In genomic region chr17:1089915-1090314, GRCh38 we compare ENCODE assay signal across 16 cellular contexts.
DNase-seq lines count a peak whose midpoint lies in the region; ATAC-seq, FAIRE-seq and TF ChIP-seq lines count a peak whose summit lies in the region.
"Had no signal": no experiment of that assay in that cellular context is flagged by ENCODE, and none has a peak within 500 bp of the region (broad histone marks: within the 10 kb centered on the region; RNA-seq: fewer than 3 reads in every experiment).

No MANE protein-coding gene starts in this region.

- BruUV-seq in Panc1 (replicated peaks; lab: Mats Ljungman, UMichigan) (no TSS peak), PC-9 (replicated peaks; lab: Mats Ljungman, UMichigan) (no TSS peak)

- CTCF ChIA-PET in Panc1 (lab: Charles Lee) (no interaction called here), PC-9 (lab: Charles Lee) (interaction anchor here (1.0 kb wide), 1 partner anchor 32 kb away, joined by 3 read pairs; no protein-coding TSS in a partner anchor)
- CTCF ChIA-PET in CD4-positive, alpha-beta T cell (lab: Charles Lee) = no interaction called here

- H4K20me1 ChIP-seq in hepatocyte (ENCODE audit: insufficient read depth, poor library complexity, severe bottlenecking) (no peaks in the 10 kb centered on the region), PC-9 (ENCODE audit: insufficient read depth) (no peaks in the 10 kb centered on the region)

- H3K4me1 Mint-ChIP-seq in CD4-positive, alpha-beta T cell (ENCODE audit: low read depth) = no peaks in the 10 kb centered on the region

- no peaks in the 10 kb centered on the region for H3K9me2 ChIP-seq in hepatocyte (replicated peaks; ENCODE audit: insufficient read depth)
- no peaks in the 10 kb centered on the region for H3K9me2 ChIP-seq in PC-9 (ENCODE audit: insufficient read depth)

- no peak for FAIRE-seq in GM12892 (lab: Jason Lieb, UNC)
- FAIRE-seq: GM12878 had no signal

- no peak overlapping the region for H3K4me3 Mint-ChIP-seq in CD4-positive, alpha-beta T cell
- H3K4me3 Mint-ChIP-seq: activated T-cell treated with anti-CD3 and anti-CD28 coated beads, Interleukin-2, amount 50 U/mL, for 4 hours had no signal

- H3K4me2 ChIP-seq in hepatocyte (no peak overlapping the region), PC-9 (no peak overlapping the region)

- intact Hi-C loops in Panc1 (cut with micrococcal nuclease; ENCODE audit: unreplicated experiment) (no loop called here), PC-9 (cut with micrococcal nuclease; ENCODE audit: unreplicated experiment) (no loop called here)
- intact Hi-C loops in CD4-positive, alpha-beta T cell (cut with DNase I, micrococcal nuclease) = no loop called here

- H3K27me3 ChIP-seq in Panc1 (ENCODE audit: control insufficient read depth, insufficient read depth, low read length) (no peaks in the 10 kb centered on the region), hepatocyte (no peaks in the 10 kb centered on the region), PC-9 (ENCODE audit: insufficient read depth, low read depth) (no peaks in the 10 kb centered on the region)
- no peaks in the 10 kb centered on the region for H3K27me3 ChIP-seq in CD4-positive, alpha-beta T cell (ENCODE audit: control insufficient read depth, insufficient read depth, low read length)
- H3K27me3 ChIP-seq: brain microvascular endothelial cell, SJSA1 had no signal

- in situ Hi-C loops in Panc1 (cut with HindIII; ENCODE audit: low pct_unique_long_range_greater_than_20kb, low sequenced_read_pairs) = no loop called here

- H3K27ac Mint-ChIP-seq in CD4-positive, alpha-beta T cell = no peak overlapping the region

- H3K27ac ChIP-seq in Panc1 (ENCODE audit: low read length) (peak overlapping the region; percentile 54), hepatocyte (no peak overlapping the region), PC-9 (no peak overlapping the region)
- no peak overlapping the region for H3K27ac ChIP-seq in CD4-positive, alpha-beta T cell (ENCODE audit: low read depth, low read length)
- H3K27ac ChIP-seq: brain microvascular endothelial cell, SJSA1 had no signal

- DNase-seq in Ammon's horn (ENCODE audit: low spot score) (peak; percentile 81), Panc1 (ENCODE audit: low read depth, low spot score) (no peak), fibroblast of pulmonary artery (ENCODE audit: low read depth) (peak; percentile 69), nucleus accumbens (lab: John Stamatoyannopoulos, UW) (peak in 33 of 56 donors; percentile 12 to 81 (median 40)), GM12892 (ENCODE audit: insufficient read length) (no peak), hepatocyte (ENCODE audit: low spot score) (no peak), PC-9 (no peak)
- DNase-seq in CD4-positive, alpha-beta T cell = no peak
- DNase-seq: activated T-cell treated with anti-CD3 and anti-CD28 coated beads, Interleukin-2, amount 50 U/mL, for 4 hours; brain microvascular endothelial cell; DMS79; GOT3 had no signal

- no peak for TF ChIP-seq POLR2A in GM12892 (IDR thresholded peaks at IDR 0.05; ENCODE audit: low read depth, low read length)

- H3K79me2 ChIP-seq in hepatocyte (no peaks in the 10 kb centered on the region), PC-9 (ENCODE audit: low read depth) (no peaks in the 10 kb centered on the region)

- ATAC-seq in Panc1 = no peak
- ATAC-seq in CD4-positive, alpha-beta T cell (ENCODE audit: poor library complexity) = no peak
- ATAC-seq: activated CD4-positive, CD25-positive, alpha-beta regulatory T cell treated with anti-CD3 and anti-CD28 coated beads, Interleukin-2, amount 50 U/mL, for 24 hours; activated T-cell treated with anti-CD3 and anti-CD28 coated beads, Interleukin-2, amount 50 U/mL, for 4 hours; GM12878 had no signal

- H3F3A ChIP-seq in PC-9 (ENCODE audit: insufficient read depth, low read depth) = peaks cover 34% of the 10 kb centered on the region

- POLR2A ChIA-PET in Panc1 (lab: Charles Lee) = no interaction called here
- POLR2A ChIA-PET in CD4-positive, alpha-beta T cell (lab: Charles Lee) = no interaction called here
- POLR2A ChIA-PET in PC-9 (lab: Charles Lee; ENCODE audit: unreplicated experiment) = no interaction called here

- no peaks in the 10 kb centered on the region for H3K9me3 Mint-ChIP-seq in CD4-positive, alpha-beta T cell
- H3K9me3 Mint-ChIP-seq: activated T-cell treated with anti-CD3 and anti-CD28 coated beads, Interleukin-2, amount 50 U/mL, for 4 hours had no signal

- H3K4me1 ChIP-seq in Panc1 (ENCODE audit: control insufficient read depth, insufficient read depth, low read length) (peaks cover 22% of the 10 kb centered on the region), hepatocyte (ENCODE audit: insufficient read depth) (peaks cover 10% of the 10 kb centered on the region), PC-9 (replicated peaks; ENCODE audit: insufficient read depth) (peaks cover 28% of the 10 kb centered on the region)
- H3K4me1 ChIP-seq: SJSA1 had no signal

- 91% methylated on average over 12 of the region's 13 CpGs for WGBS in hepatocyte (ENCODE audit: low lambda C conversion rate, missing lambda C conversion rate)

- H3K4me3 ChIP-seq in Panc1 (ENCODE audit: low read depth in 2 of 2, low read length in 2 of 2) (no peak overlapping the region), fibroblast of pulmonary artery (replicated peaks; ENCODE audit: low read depth, low read length) (no peak overlapping the region), hepatocyte (no peak overlapping the region), PC-9 (no peak overlapping the region)
- H3K4me3 ChIP-seq: GM12878, SJSA1, skin epidermis had no signal

- peaks cover 45% of the 10 kb centered on the region for H3K36me3 Mint-ChIP-seq in CD4-positive, alpha-beta T cell (ENCODE audit: low read depth)

- TF ChIP-seq CTCF in Panc1 (IDR thresholded peaks at IDR 0.05) (no peak), fibroblast of pulmonary artery (IDR thresholded peaks at IDR 0.05; ENCODE audit: low read length, missing control alignments) (no peak), hepatocyte (IDR thresholded peaks at IDR 0.05; ENCODE audit: poor library complexity) (no peak), PC-9 (conservative IDR thresholded peaks at IDR 0.05) (no peak)
- TF ChIP-seq CTCF in CD4-positive, alpha-beta T cell (IDR thresholded peaks at IDR 0.05) = no peak

- H2AFZ ChIP-seq in hepatocyte (no peak overlapping the region), PC-9 (no peak overlapping the region)

- H3K9me3 ChIP-seq in Panc1 (ENCODE audit: control insufficient read depth, insufficient read depth, low read depth, low read length) (no peaks in the 10 kb centered on the region), hepatocyte (ENCODE audit: low read depth) (no peaks in the 10 kb centered on the region), PC-9 (ENCODE audit: insufficient read depth, low read depth) (no peaks in the 10 kb centered on the region)
- no peaks in the 10 kb centered on the region for H3K9me3 ChIP-seq in CD4-positive, alpha-beta T cell (ENCODE audit: control insufficient read depth, low read length)
- H3K9me3 ChIP-seq: SJSA1 had no signal

- H3K36me3 ChIP-seq in Panc1 (ENCODE audit: control insufficient read depth, insufficient read depth, low read length) (no peaks in the 10 kb centered on the region), hepatocyte (replicated peaks; ENCODE audit: insufficient read depth, low read depth) (no peaks in the 10 kb centered on the region), PC-9 (ENCODE audit: low read depth) (no peaks in the 10 kb centered on the region)

- no peaks in the 10 kb centered on the region for H3K27me3 Mint-ChIP-seq in CD4-positive, alpha-beta T cell

Comparison
In these comparisons a context has a peak if more than half of its experiments do, and no peak if none do; other contexts are left out.
1. DNase-seq: peak in Ammon's horn (single experiment), fibroblast of pulmonary artery (single experiment) and nucleus accumbens (33 of 56); none in Panc1 (single experiment), GM12892 (single experiment), hepatocyte (single experiment), CD4-positive, alpha-beta T cell (0 of 10) and PC-9 (0 of 2).